In genomic region chr22:26325641-26326040, GRCh38 we compare ENCODE assay signal across 22 cellular contexts.
DNase-seq lines count a peak whose midpoint lies in the region; ATAC-seq, FAIRE-seq and TF ChIP-seq lines count a peak whose summit lies in the region.
"Had no signal": no experiment of that assay in that cellular context is flagged by ENCODE, and none has a peak within 500 bp of the region (broad histone marks: within the 10 kb centered on the region; RNA-seq: fewer than 3 reads in every experiment).

No MANE protein-coding gene starts in this region.

- ATAC-seq in HepG2: no peak
- no peak for ATAC-seq in right lobe of liver
- no peak for ATAC-seq in PC-3
- ATAC-seq in GM21576 (IDR thresholded peaks at IDR 0.05; ENCODE audit: unreplicated experiment): no peak
- no peak for ATAC-seq in HG02884 (IDR thresholded peaks at IDR 0.05; ENCODE audit: unreplicated experiment)
- ATAC-seq: GM23338, HCT116 had no signal

- H3K4me3 ChIP-seq in HepG2 (replicated peaks in 1 of 3; ENCODE audit: insufficient read depth in 1 of 3, low read depth in 2 of 3, low read length in 3 of 3): no peak overlapping the region
- H3K4me3 ChIP-seq in right lobe of liver: no peak overlapping the region
- H3K4me3 ChIP-seq in fibroblast of mammary gland (ENCODE audit: control insufficient read depth, low read depth, low read length): no peak overlapping the region
- H3K4me3 ChIP-seq in PC-3 (ENCODE audit: low read length): no peak overlapping the region
- H3K4me3 ChIP-seq: GM23338 had no signal

- TF ChIP-seq CTCF in HepG2 (CRISPR knock-in tag; IDR thresholded peaks at IDR 0.05) (no peak), right lobe of liver (IDR thresholded peaks at IDR 0.05) (no peak), fibroblast of mammary gland (conservative IDR thresholded peaks at IDR 0.05; ENCODE audit: control insufficient read depth, insufficient read depth, low read depth, low read length) (no peak), PC-3 (conservative IDR thresholded peaks at IDR 0.05; ENCODE audit: low read depth, low read length) (no peak)

- intact Hi-C loops in HepG2 (cut with micrococcal nuclease; ENCODE audit: unreplicated experiment): no loop called here
- intact Hi-C loops in right lobe of liver (cut with DNase I): no loop called here
- intact Hi-C loops in PC-3 (cut with micrococcal nuclease): no loop called here

- CTCF ChIA-PET in HepG2 (lab: Yijun Ruan, JAX; ENCODE audit: low intra/inter-chr PET ratio, low total read pairs) (no interaction called here), PC-3 (lab: Charles Lee) (no interaction called here)

- DNase-seq in HepG2 (ENCODE audit: low spot score) (no peak), right lobe of liver (no peak), NCI-H446 treated with DMSO at 0.1 percent for 48 hours (lab: John Stamatoyannopoulos, UW) (peak; percentile 32), fibroblast of mammary gland (ENCODE audit: low read depth) (peak; percentile 14), PC-3 (no peak), T-helper 9 cell (no peak)
- DNase-seq: AML-193, DMS79, KBM-7, MV-4-11, NCI-H1417, NCI-H2081, NCI-H510A treated with DMSO at 0.1 percent for 48 hours, Right ventricle myocardium superior, SW 1271, T-helper 2 cell had no signal

- H2AFZ ChIP-seq in HepG2 (ENCODE audit: low read length) (no peak overlapping the region), PC-3 (ENCODE audit: low read length) (no peak overlapping the region)
- H2AFZ ChIP-seq: GM23338 had no signal

- peaks cover 0 to 19% of the 10 kb centered on the region in 2 experiments; a peak in 4 of 5 replicates for H3K27me3 ChIP-seq in HepG2 (ENCODE audit: control insufficient read depth in 1 of 2, insufficient read depth in 2 of 2, low read length in 2 of 2)
- no peaks in the 10 kb centered on the region for H3K27me3 ChIP-seq in right lobe of liver
- H3K27me3 ChIP-seq in PC-3 (ENCODE audit: low read length): no peaks in the 10 kb centered on the region

- no peaks in the 10 kb centered on the region for H3K9me2 ChIP-seq in PC-3 (replicated peaks; ENCODE audit: low read length)

- TF ChIP-seq EP300 in HepG2 (IDR thresholded peaks at IDR 0.05; ENCODE audit: low read depth in 2 of 2, low read length in 2 of 2): no peak
- no peak for TF ChIP-seq EP300 in HepG2 (CRISPR knock-in tag; IDR thresholded peaks at IDR 0.05; ENCODE audit: borderline replicate concordance)

- no peaks in the 10 kb centered on the region for H3K4me1 ChIP-seq in HepG2 (ENCODE audit: insufficient read depth, low read length)
- no peaks in the 10 kb centered on the region for H3K4me1 ChIP-seq in right lobe of liver
- peaks cover 14% of the 10 kb centered on the region; the same call in 1 of the 2 replicates for H3K4me1 ChIP-seq in PC-3 (ENCODE audit: insufficient read depth, low read length)

- H3K79me2 ChIP-seq in HepG2 (ENCODE audit: insufficient read depth, low read length) (no peaks in the 10 kb centered on the region), PC-3 (ENCODE audit: low read length) (no peaks in the 10 kb centered on the region)

- FAIRE-seq in HepG2 (lab: Jason Lieb, UNC): no peak
- FAIRE-seq: D721Med had no signal

- TF ChIP-seq POLR2A in HepG2 (IDR thresholded peaks at IDR 0.05; ENCODE audit: insufficient read depth in 1 of 2, low read depth in 2 of 2, low read length in 2 of 2) (no peak), right lobe of liver (IDR thresholded peaks at IDR 0.05) (no peak)

- BruUV-seq in HepG2 (replicated peaks; lab: Mats Ljungman, UMichigan): no TSS peak
- no TSS peak for BruUV-seq in PC-3 (replicated peaks; lab: Mats Ljungman, UMichigan)

- no peak for TF ChIP-seq RAD21 in HepG2 (CRISPR knock-in tag; IDR thresholded peaks at IDR 0.05)

- no peaks in the 10 kb centered on the region for H3F3A ChIP-seq in PC-3 (ENCODE audit: low read length, unreplicated experiment)

- no peaks in the 10 kb centered on the region for H3K36me3 ChIP-seq in HepG2 (replicated peaks in 1 of 2; ENCODE audit: control insufficient read depth in 1 of 2, insufficient read depth in 2 of 2, low read length in 2 of 2)
- no peaks in the 10 kb centered on the region for H3K36me3 ChIP-seq in right lobe of liver
- no peaks in the 10 kb centered on the region for H3K36me3 ChIP-seq in PC-3 (ENCODE audit: low read depth, low read length)

- H3K9ac ChIP-seq in HepG2 (ENCODE audit: insufficient read depth, low read depth, low read length) (no peak overlapping the region), PC-3 (ENCODE audit: low read length) (no peak overlapping the region)

- POLR2A ChIA-PET in HepG2 (lab: Yijun Ruan, JAX) (no interaction called here), PC-3 (lab: Charles Lee; ENCODE audit: unreplicated experiment) (no interaction called here)

- no peaks in the 10 kb centered on the region for H4K20me1 ChIP-seq in HepG2 (ENCODE audit: insufficient read depth, low read length)
- H4K20me1 ChIP-seq in PC-3 (ENCODE audit: low read length): no peaks in the 10 kb centered on the region

- H3K9me3 ChIP-seq in HepG2 (ENCODE audit: low read length) (no peaks in the 10 kb centered on the region), right lobe of liver (no peaks in the 10 kb centered on the region), PC-3 (ENCODE audit: low read length) (no peaks in the 10 kb centered on the region)

- no peak overlapping the region for H3K4me2 ChIP-seq in HepG2 (ENCODE audit: low read depth, low read length)
- H3K4me2 ChIP-seq in PC-3 (ENCODE audit: low read length): no peak overlapping the region
- H3K4me2 ChIP-seq: GM23338 had no signal

- in situ Hi-C loops in HepG2 (cut with HindIII; ENCODE audit: extremely low pct_ligation_motif_present, low pct_unique_long_range_greater_than_20kb): loop anchor here (5.0 kb wide), 1 partner anchor 428 kb away; no protein-coding TSS in a partner anchor

- no peak overlapping the region for H3K27ac ChIP-seq in HepG2 (ENCODE audit: extremely low read length, insufficient read depth, low read length)
- H3K27ac ChIP-seq in right lobe of liver: no peak overlapping the region
- H3K27ac ChIP-seq in PC-3 (ENCODE audit: low read length): no peak overlapping the region
- H3K27ac ChIP-seq: C4-2B had no signal

- WGBS in HepG2 (ENCODE audit: low lambda C conversion rate): 3% methylated on average over 4 of the region's 4 CpGs
- WGBS in right lobe of liver (ENCODE audit: insufficient coverage, low coverage, low lambda C conversion rate, missing lambda C conversion rate): 52% methylated on average over 4 of the region's 4 CpGs

TF ChIP-seq in HepG2, 621 proteins besides CTCF, POLR2A, EP300 and RAD21:
- 0 out of 2 replicates have a peak, but pooled peaks have one; percentile 4 for TF ChIP-seq CEBPB (IDR thresholded peaks at IDR 0.05; ENCODE audit: borderline replicate concordance, low read depth, low read length)
- TF ChIP-seq KDM5B (CRISPR knock-in tag; IDR thresholded peaks at IDR 0.05; ENCODE audit: borderline replicate concordance): no peak

Comparison
In these comparisons a context has a peak if more than half of its experiments do, and no peak if none do; other contexts are left out.
1. DNase-seq: peak in NCI-H446 treated with DMSO at 0.1 percent for 48 hours (single experiment) and fibroblast of mammary gland (single experiment); none in HepG2 (single experiment), right lobe of liver (0 of 3), PC-3 (single experiment) and T-helper 9 cell (single experiment).